ENCODE assay signal across 19 cellular contexts in genomic region chrX:118550792-118551191, GRCh38. TPM values are rescaled to one million over a fixed set of nuclear protein-coding genes. Genes with fewer than 3 reads are reported as not detected.
DNase-seq lines count a peak whose midpoint lies in the region; ATAC-seq and TF ChIP-seq lines count a peak whose summit lies in the region.
"Had no signal": no experiment of that assay in that cellular context is flagged by ENCODE, and none has a peak within 500 bp of the region (broad histone marks: within the 10 kb centered on the region; RNA-seq: fewer than 3 reads in every experiment).

No MANE protein-coding gene starts in this region.

- CTCF ChIA-PET in AG04450 (lab: Charles Lee), result interaction anchor here (1.9 kb wide), 1 partner anchor 51 kb away, joined by 8 read pairs; no protein-coding TSS in a partner anchor
- CTCF ChIA-PET in A673 (lab: Charles Lee), result no interaction called here

- H3K36me3 Mint-ChIP-seq in activated T-helper 17 cell treated with anti-CD3 and anti-CD28 coated beads, Interleukin-2, amount 50 U/mL, for 72 hours (ENCODE audit: low read depth), result peaks cover 87% of the 10 kb centered on the region
- peaks cover 8% of the 10 kb centered on the region for H3K36me3 Mint-ChIP-seq in memory B cell

- no peaks in the 10 kb centered on the region for H3K4me1 ChIP-seq in A673 (ENCODE audit: insufficient read depth, low read length, poor library complexity, severe bottlenecking)
- H3K4me1 ChIP-seq: body of pancreas, gastrocnemius medialis, testis had no signal

- H3K9me3 Mint-ChIP-seq in activated T-helper 17 cell treated with anti-CD3 and anti-CD28 coated beads, Interleukin-2, amount 50 U/mL, for 72 hours, result no peaks in the 10 kb centered on the region
- no peaks in the 10 kb centered on the region for H3K9me3 Mint-ChIP-seq in memory B cell

- H3K27me3 Mint-ChIP-seq in activated T-helper 17 cell treated with anti-CD3 and anti-CD28 coated beads, Interleukin-2, amount 50 U/mL, for 72 hours, result no peaks in the 10 kb centered on the region
- no peaks in the 10 kb centered on the region for H3K27me3 Mint-ChIP-seq in memory B cell

- ATAC-seq in activated T-helper 17 cell treated with anti-CD3 and anti-CD28 coated beads, Interleukin-2, amount 50 U/mL, for 72 hours (replicated peaks), result peak; percentile 38
- no peak for ATAC-seq in memory B cell (ENCODE audit: low read depth)
- ATAC-seq: body of pancreas, gastrocnemius medialis, left ventricle myocardium superior had no signal

- no peak overlapping the region for H3K4me3 Mint-ChIP-seq in activated T-helper 17 cell treated with anti-CD3 and anti-CD28 coated beads, Interleukin-2, amount 50 U/mL, for 72 hours
- H3K4me3 Mint-ChIP-seq in memory B cell, result no peak overlapping the region

- H3K27me3 ChIP-seq in AG04450 (ENCODE audit: control insufficient read depth, insufficient read depth, low read length) (no peaks in the 10 kb centered on the region), H7 (ENCODE audit: control insufficient read depth, insufficient read depth, low read length) (no peaks in the 10 kb centered on the region), A673 (replicated peaks; ENCODE audit: insufficient read depth, low read depth, low read length, poor library complexity) (no peaks in the 10 kb centered on the region)
- H3K27me3 ChIP-seq: body of pancreas, gastrocnemius medialis, testis had no signal

- no TSS peak for BruUV-seq in A673 (replicated peaks; lab: Mats Ljungman, UMichigan)

- TF ChIP-seq CTCF in AG04450 (IDR thresholded peaks at IDR 0.05; ENCODE audit: low read depth, low read length) (no peak), A673 (conservative IDR thresholded peaks at IDR 0.05; ENCODE audit: low read depth, low read length) (no peak)

- POLR2A ChIA-PET in AG04450 (lab: Yijun Ruan, JAX), result no interaction called here
- POLR2A ChIA-PET in A673 (lab: Charles Lee; ENCODE audit: low non-redundant PET), result no interaction called here

- peaks cover 11% of the 10 kb centered on the region for H3K4me1 Mint-ChIP-seq in activated T-helper 17 cell treated with anti-CD3 and anti-CD28 coated beads, Interleukin-2, amount 50 U/mL, for 72 hours
- H3K4me1 Mint-ChIP-seq in memory B cell, result no peaks in the 10 kb centered on the region

- H3K36me3 ChIP-seq in H7 (replicated peaks; ENCODE audit: control insufficient read depth, insufficient read depth, low read length) (no peaks in the 10 kb centered on the region), A673 (ENCODE audit: insufficient read depth, low read length, poor library complexity, severe bottlenecking) (no peaks in the 10 kb centered on the region)
- H3K36me3 ChIP-seq: gastrocnemius medialis had no signal

- no peaks in the 10 kb centered on the region for H3K9me3 ChIP-seq in AG04450 (ENCODE audit: control insufficient read depth, insufficient read depth, low read length)
- no peaks in the 10 kb centered on the region for H3K9me3 ChIP-seq in A673 (ENCODE audit: low read depth, low read length, poor library complexity, severe bottlenecking)
- H3K9me3 ChIP-seq: body of pancreas, gastrocnemius medialis, testis had no signal

- peak overlapping the region; percentile 81 for H3K27ac Mint-ChIP-seq in activated T-helper 17 cell treated with anti-CD3 and anti-CD28 coated beads, Interleukin-2, amount 50 U/mL, for 72 hours
- H3K27ac Mint-ChIP-seq in memory B cell, result peak overlapping the region; percentile 9

- intact Hi-C loops in A673 (cut with micrococcal nuclease; ENCODE audit: unreplicated experiment), result no loop called here

- peak overlapping the region; percentile 11 for H3K27ac ChIP-seq in AG04450 (ENCODE audit: low read depth, low read length)
- H3K27ac ChIP-seq in A673 (ENCODE audit: low read depth, low read length, poor library complexity, severe bottlenecking), result no peak overlapping the region
- H3K27ac ChIP-seq: body of pancreas, coronary artery, gastrocnemius medialis, SK-N-MC, testis had no signal

- H3K4me3 ChIP-seq in AG04450 (ENCODE audit: low read depth, low read length) (no peak overlapping the region), H7 (ENCODE audit: insufficient read depth, low read depth, low read length) (no peak overlapping the region), A673 (ENCODE audit: low read depth, low read length, poor library complexity, severe bottlenecking) (no peak overlapping the region)
- H3K4me3 ChIP-seq: body of pancreas, coronary artery, gastrocnemius medialis, SK-N-MC, testis had no signal

- no peak for DNase-seq in AG04450 (ENCODE audit: low read depth, low spot score)
- DNase-seq in Daoy (ENCODE audit: low read depth), result peak; percentile 18
- no peak for DNase-seq in memory B cell (ENCODE audit: low spot score in 2 of 2)
- no peak for DNase-seq in NCI-H345 treated with DMSO at 0.1 percent for 48 hours (lab: John Stamatoyannopoulos, UW; ENCODE audit: unreplicated experiment)
- no peak for DNase-seq in H7
- DNase-seq in A673 (ENCODE audit: low spot score), result no peak
- DNase-seq in NCI-H2196 treated with DMSO at 0.1 percent for 48 hours (lab: John Stamatoyannopoulos, UW; ENCODE audit: unreplicated experiment), result no peak
- DNase-seq: activated CD4-positive, alpha-beta T cell treated with anti-CD3 and anti-CD28 coated beads, Interleukin-2, amount 50 U/mL, for 4 hours; activated effector memory CD4-positive, alpha-beta T cell treated with Interleukin-2 at 50 U/mL for 16 hours; body of pancreas; gastrocnemius medialis; GF-D8; left ventricle myocardium superior; NCI-H69; stimulated activated CD4-positive, alpha-beta T cell treated with anti-CD3 and anti-CD28 coated beads, Interleukin-2, amount 100 ng/mL, for 48 hours; testis had no signal

RNA-seq across cellular contexts. Expression of gene DOCK11, which starts 55.2 kb away (rescaled TPM):
- 20.7 and 26.4 TPM in 2 replicates for polyA plus RNA-seq in AG04450 (2011; rRNA removed)
- polyA minus RNA-seq in AG04450 (2011; rRNA and poly(A)+ RNA removed), result 17.2 and 28.4 TPM in 2 replicates
- 5.0 and 5.1 TPM in 2 replicates for total RNA-seq in Daoy (2014; rRNA removed; shearing (Covaris generic))
- 10 to 100 TPM; 45.5 to 50.6 TPM for total RNA-seq in activated T-helper 17 cell treated with anti-CD3 and anti-CD28 coated beads, Interleukin-2, amount 50 U/mL, for 72 hours
- total RNA-seq in H7 (2014; rRNA removed; shearing (Covaris generic)), result 2.2 and 4.3 TPM in 2 replicates
- total RNA-seq in A673 (2021), result 2.1 and 2.2 TPM in 2 replicates
